In genomic region chr16:47492428-47493357, GRCh38 we compare ENCODE assay signal across 8 cellular contexts. TPM values are rescaled to one million over a fixed set of nuclear protein-coding genes. Genes with fewer than 3 reads are reported as not detected.
DNase-seq lines count a peak whose midpoint lies in the region; ATAC-seq, FAIRE-seq and TF ChIP-seq lines count a peak whose summit lies in the region.

No MANE protein-coding gene starts in this region.

- no peaks in the 10 kb centered on the region for H4K20me1 ChIP-seq in HepG2 (ENCODE audit: insufficient read depth, low read length)
- H4K20me1 ChIP-seq in neural progenitor cell (ENCODE audit: low read depth) = no peaks in the 10 kb centered on the region

- H3K4me1 ChIP-seq in HepG2 (ENCODE audit: insufficient read depth, low read length) (peaks cover 51% of the 10 kb centered on the region), tibial artery (peaks cover 0 to 31% (median 17%) of the 10 kb centered on the region in 4 donors), neural progenitor cell (peaks cover 4% of the 10 kb centered on the region)

- no peaks in the 10 kb centered on the region for H3F3A ChIP-seq in neural progenitor cell (ENCODE audit: low read depth)

- H3K27me3 ChIP-seq in HepG2 (ENCODE audit: control insufficient read depth in 1 of 2, insufficient read depth in 2 of 2, low read length in 2 of 2) (no peaks in the 10 kb centered on the region), tibial artery (no peaks in the 10 kb centered on the region), neural progenitor cell (no peaks in the 10 kb centered on the region)

- CTCF ChIA-PET in GM10248 (lab: Yijun Ruan, JAX) (interaction anchor here (0.7 to 2.0 kb wide), 7 partner anchors 13 to 350 kb away, joined by 3 to 7 read pairs (median 5); partner anchors contain the start of genes ITFG1, NETO2 and PHKB), HepG2 (lab: Yijun Ruan, JAX; ENCODE audit: low intra/inter-chr PET ratio, low total read pairs) (no interaction called here)

- no TSS peak for BruUV-seq in HepG2 (replicated peaks; lab: Mats Ljungman, UMichigan)

- peaks cover 38% of the 10 kb centered on the region for H3K79me2 ChIP-seq in HepG2 (ENCODE audit: insufficient read depth, low read length)
- peaks cover 26% of the 10 kb centered on the region for H3K79me2 ChIP-seq in neural progenitor cell (ENCODE audit: low read depth)

- H3K36me3 ChIP-seq in HepG2 (replicated peaks in 1 of 2; ENCODE audit: control insufficient read depth in 1 of 2, insufficient read depth in 2 of 2, low read length in 2 of 2) (peaks cover 0 to 5% of the 10 kb centered on the region in 2 experiments; a peak in 1 of 5 replicates), tibial artery (peaks cover under 1 to 4% (median 3%) of the 10 kb centered on the region in 3 donors), neural progenitor cell (peaks cover 15% of the 10 kb centered on the region)

- H3K4me3 ChIP-seq in HepG2 (replicated peaks in 1 of 3; ENCODE audit: insufficient read depth in 1 of 3, low read depth in 2 of 3, low read length in 3 of 3) (peak overlapping the region in 2 of 3 experiments; percentile 13 to 32; a peak in 2 of 6 replicates), tibial artery (peak overlapping the region; percentile 22 to 35), neural progenitor cell (no peak overlapping the region)

- intact Hi-C loops in HepG2 (cut with micrococcal nuclease; ENCODE audit: unreplicated experiment) = loop anchor here (1.0 to 5.0 kb wide), 2 partner anchors 15 to 45 kb away; no protein-coding TSS in a partner anchor
- intact Hi-C loops in tibial artery (cut with DNase I; ENCODE audit: low total_unique reads) = no loop called here

- H3K9ac ChIP-seq in HepG2 (ENCODE audit: insufficient read depth, low read depth, low read length) (no peak overlapping the region; the same call in 1 of the 2 replicates), neural progenitor cell (no peak overlapping the region)

- peak; percentile 53 for FAIRE-seq in HepG2 (lab: Jason Lieb, UNC)

- no peak for TF ChIP-seq CTCF in GM10248 (IDR thresholded peaks at IDR 0.05; ENCODE audit: control extremely low read depth, extremely low read depth, low read depth, missing control alignments)
- peak; percentile 33 for TF ChIP-seq CTCF in HepG2 (CRISPR knock-in tag; IDR thresholded peaks at IDR 0.05)
- TF ChIP-seq CTCF in tibial artery (IDR thresholded peaks at IDR 0.05) = no peak
- no peak for TF ChIP-seq CTCF in neural progenitor cell (IDR thresholded peaks at IDR 0.05)

- H3K4me2 ChIP-seq in HepG2 (ENCODE audit: low read depth, low read length) (peak overlapping the region; percentile 68), neural progenitor cell (no peak overlapping the region)

- H3K27ac Mint-ChIP-seq in activated naive CD8-positive, alpha-beta T cell treated with anti-CD3 and anti-CD28 coated beads for 36 hours = peak overlapping the region; percentile 72
- H3K27ac Mint-ChIP-seq in neural progenitor cell = no peak overlapping the region

- no peaks in the 10 kb centered on the region for H3K9me3 ChIP-seq in HepG2 (ENCODE audit: low read length)
- peaks cover 0 to 8% (median 0%) of the 10 kb centered on the region in 3 donors for H3K9me3 ChIP-seq in tibial artery
- H3K9me3 ChIP-seq in neural progenitor cell (ENCODE audit: low read depth) = peaks cover 23% of the 10 kb centered on the region

- peaks cover 32% of the 10 kb centered on the region for H3K9me3 Mint-ChIP-seq in activated naive CD8-positive, alpha-beta T cell treated with anti-CD3 and anti-CD28 coated beads for 36 hours
- H3K9me3 Mint-ChIP-seq in neural progenitor cell = peaks cover 16% of the 10 kb centered on the region

- peak; percentile 30; the same call in 1 of the 2 replicates for TF ChIP-seq RAD21 in HepG2 (CRISPR knock-in tag; IDR thresholded peaks at IDR 0.05)

- 62% methylated on average over 10 of the region's 10 CpGs for WGBS in HepG2 (ENCODE audit: low lambda C conversion rate)

- DNase-seq in GM10248 (ENCODE audit: extremely low spot score) (peak; percentile 62), HepG2 (ENCODE audit: low spot score) (peak; percentile 92), tibial artery (peak; percentile 80 to 92), neural progenitor cell (ENCODE audit: low spot score) (no peak), NCI-H2227 treated with DMSO at 0.1 percent for 48 hours (lab: John Stamatoyannopoulos, UW) (no peak)
- no peak for DNase-seq in activated naive CD8-positive, alpha-beta T cell treated with anti-CD3 and anti-CD28 coated beads for 36 hours

- POLR2A ChIA-PET in GM10248 (lab: Yijun Ruan, JAX) (no interaction called here), HepG2 (lab: Yijun Ruan, JAX) (interaction anchor here (0.6 to 3.4 kb wide), 4 partner anchors 11 to 78 kb away, joined by 3 to 23 read pairs (median 6); partner anchors contain the start of genes ITFG1 and PHKB)

- no peak for TF ChIP-seq EP300 in HepG2 (IDR thresholded peaks at IDR 0.05; ENCODE audit: low read depth in 2 of 2, low read length in 2 of 2)
- peak; percentile 56; the same call in 1 of the 2 replicates for TF ChIP-seq EP300 in HepG2 (CRISPR knock-in tag; IDR thresholded peaks at IDR 0.05; ENCODE audit: borderline replicate concordance)

- in situ Hi-C loops in HepG2 (cut with HindIII; ENCODE audit: extremely low pct_ligation_motif_present, low pct_unique_long_range_greater_than_20kb) = no loop called here

- ATAC-seq in GM19468 (IDR thresholded peaks at IDR 0.05; ENCODE audit: extremely low read depth, unreplicated experiment) (peak; percentile 88), HG03565 (IDR thresholded peaks at IDR 0.05; ENCODE audit: unreplicated experiment) (peak; percentile 68), HepG2 (peak; percentile 100)

- peak overlapping the region; percentile 65 for H3K27ac ChIP-seq in HepG2 (ENCODE audit: extremely low read length, insufficient read depth, low read length)
- H3K27ac ChIP-seq in tibial artery = peak overlapping the region; percentile 71 to 81
- H3K27ac ChIP-seq in neural progenitor cell = no peak overlapping the region

- no peaks in the 10 kb centered on the region for H3K27me3 Mint-ChIP-seq in activated naive CD8-positive, alpha-beta T cell treated with anti-CD3 and anti-CD28 coated beads for 36 hours
- no peaks in the 10 kb centered on the region for H3K27me3 Mint-ChIP-seq in neural progenitor cell (ENCODE audit: insufficient read depth, low read depth)

- H2AFZ ChIP-seq in HepG2 (ENCODE audit: low read length) = no peak overlapping the region
- H2AFZ ChIP-seq in neural progenitor cell (replicated peaks) = no peak overlapping the region

- peaks cover 17% of the 10 kb centered on the region for H3K4me1 Mint-ChIP-seq in activated naive CD8-positive, alpha-beta T cell treated with anti-CD3 and anti-CD28 coated beads for 36 hours
- H3K4me1 Mint-ChIP-seq in neural progenitor cell = peaks cover 8% of the 10 kb centered on the region

- peaks cover 49% of the 10 kb centered on the region for H3K36me3 Mint-ChIP-seq in activated naive CD8-positive, alpha-beta T cell treated with anti-CD3 and anti-CD28 coated beads for 36 hours
- H3K36me3 Mint-ChIP-seq in neural progenitor cell = peaks cover 9% of the 10 kb centered on the region

- no peak overlapping the region for H3K4me3 Mint-ChIP-seq in activated naive CD8-positive, alpha-beta T cell treated with anti-CD3 and anti-CD28 coated beads for 36 hours
- H3K4me3 Mint-ChIP-seq in neural progenitor cell = no peak overlapping the region

- peak; percentile 26 to 59; a peak in 3 of 4 replicates for TF ChIP-seq POLR2A in HepG2 (IDR thresholded peaks at IDR 0.05; ENCODE audit: insufficient read depth in 1 of 2, low read depth in 2 of 2, low read length in 2 of 2)

RNA-seq across cellular contexts. Expression of gene PHKB, which starts 31.6 kb away (rescaled TPM):
- 10 to 100 TPM; 18.2 to 20.2 TPM for total RNA-seq in activated naive CD8-positive, alpha-beta T cell treated with anti-CD3 and anti-CD28 coated beads for 36 hours
- 66.0 and 95.1 TPM in 2 replicates for total RNA-seq in HepG2 (2016; rRNA removed; fragmentation: Illumina TruSeq; extraction: Trizol)
- total RNA-seq in HepG2 (2016; cell fraction: cytosol; rRNA removed; fragmentation: Illumina TruSeq; extraction: Trizol; ENCODE audit: low read depth) = 200 and 220 TPM in 2 replicates
- total RNA-seq in HepG2 (2016; cell fraction: insoluble cytoplasmic fraction; rRNA removed; fragmentation: Illumina TruSeq; extraction: Trizol) = 58.0 and 93.2 TPM in 2 replicates
- total RNA-seq in HepG2 (2016; cell fraction: membrane; rRNA removed; fragmentation: Illumina TruSeq; extraction: Trizol) = 88.4 and 98.7 TPM in 2 replicates
- total RNA-seq in HepG2 (2016; cell fraction: nucleus; rRNA removed; fragmentation: Illumina TruSeq; extraction: Trizol) = 84.8 and 101 TPM in 2 replicates
- polyA plus RNA-seq in HepG2 (2011; rRNA removed) = 62.4 and 80.8 TPM in 2 replicates
- 25.3 and 40.2 TPM in 2 replicates for polyA plus RNA-seq in HepG2 (2011; cell fraction: cytosol; rRNA removed)
- polyA plus RNA-seq in HepG2 (2011; cell fraction: nucleus; rRNA removed) = 78.9 and 86.4 TPM in 2 replicates
- 46.4 and 75.5 TPM in 2 replicates for polyA plus RNA-seq in HepG2 (2012)
- polyA plus RNA-seq in HepG2 (2016; cell fraction: cytosol; fragmentation: Illumina TruSeq; extraction: Trizol; ENCODE audit: low read depth) = 9.5 and 12.2 TPM in 2 replicates
- 93.2 and 94.4 TPM in 2 replicates for polyA plus RNA-seq in HepG2 (2016; cell fraction: insoluble cytoplasmic fraction; fragmentation: Illumina TruSeq; extraction: Trizol; ENCODE audit: low read depth)
- 31.8 and 34.3 TPM in 2 replicates for polyA plus RNA-seq in HepG2 (2016; cell fraction: membrane; fragmentation: Illumina TruSeq; extraction: Trizol; ENCODE audit: low read depth)
- polyA plus RNA-seq in HepG2 (2016; cell fraction: nucleus; fragmentation: Illumina TruSeq; extraction: Trizol; ENCODE audit: insufficient read depth, low read depth) = 81.2 and 89.2 TPM in 2 replicates
- 88.9 and 99.3 TPM in 2 replicates for polyA minus RNA-seq in HepG2 (2011; rRNA and poly(A)+ RNA removed; ENCODE audit: low replicate concordance)
- 53.6 and 56.7 TPM in 2 replicates for polyA minus RNA-seq in HepG2 (2011; cell fraction: cytosol; rRNA and poly(A)+ RNA removed)
- polyA minus RNA-seq in HepG2 (2011; cell fraction: nucleus; rRNA and poly(A)+ RNA removed) = 321 and 334 TPM in 2 replicates
- total RNA-seq in neural progenitor cell (ENCODE audit: low replicate concordance) = 74.9 and 109 TPM in 2 replicates

RNA-seq across cellular contexts. Expression of gene ITFG1, which starts 31.8 kb away (rescaled TPM):
- 10 to 100 TPM; 19.5 to 20.5 TPM for total RNA-seq in activated naive CD8-positive, alpha-beta T cell treated with anti-CD3 and anti-CD28 coated beads for 36 hours
- total RNA-seq in HepG2 (2016; rRNA removed; fragmentation: Illumina TruSeq; extraction: Trizol) (43.7 and 74.5 TPM in 2 replicates), neural progenitor cell (ENCODE audit: low replicate concordance) (31.7 and 61.8 TPM in 2 replicates)
- total RNA-seq in HepG2 (2016; cell fraction: cytosol; rRNA removed; fragmentation: Illumina TruSeq; extraction: Trizol; ENCODE audit: low read depth) = 10.6 and 11.3 TPM in 2 replicates
- 41.6 and 78.2 TPM in 2 replicates for total RNA-seq in HepG2 (2016; cell fraction: insoluble cytoplasmic fraction; rRNA removed; fragmentation: Illumina TruSeq; extraction: Trizol)
- 28.3 and 33.2 TPM in 2 replicates for total RNA-seq in HepG2 (2016; cell fraction: membrane; rRNA removed; fragmentation: Illumina TruSeq; extraction: Trizol)
- total RNA-seq in HepG2 (2016; cell fraction: nucleus; rRNA removed; fragmentation: Illumina TruSeq; extraction: Trizol) = 99.8 and 112 TPM in 2 replicates
- polyA plus RNA-seq in HepG2 (2011; rRNA removed) = 129 and 150 TPM in 2 replicates
- polyA plus RNA-seq in HepG2 (2011; cell fraction: cytosol; rRNA removed) = 61.2 and 97.7 TPM in 2 replicates
- 18.9 and 25.5 TPM in 2 replicates for polyA plus RNA-seq in HepG2 (2011; cell fraction: nucleus; rRNA removed)
- polyA plus RNA-seq in HepG2 (2012) = 74.2 and 93.9 TPM in 2 replicates
- polyA plus RNA-seq in HepG2 (2016; cell fraction: cytosol; fragmentation: Illumina TruSeq; extraction: Trizol; ENCODE audit: low read depth) = 14.2 and 16.6 TPM in 2 replicates
- polyA plus RNA-seq in HepG2 (2016; cell fraction: insoluble cytoplasmic fraction; fragmentation: Illumina TruSeq; extraction: Trizol; ENCODE audit: low read depth) = 46.8 and 47.5 TPM in 2 replicates
- 26.3 and 29.6 TPM in 2 replicates for polyA plus RNA-seq in HepG2 (2016; cell fraction: membrane; fragmentation: Illumina TruSeq; extraction: Trizol; ENCODE audit: low read depth)
- polyA plus RNA-seq in HepG2 (2016; cell fraction: nucleus; fragmentation: Illumina TruSeq; extraction: Trizol; ENCODE audit: insufficient read depth, low read depth) = 109 and 116 TPM in 2 replicates
- polyA minus RNA-seq in HepG2 (2011; rRNA and poly(A)+ RNA removed; ENCODE audit: low replicate concordance) = 21.2 and 34.6 TPM in 2 replicates
- 38.5 and 42.1 TPM in 2 replicates for polyA minus RNA-seq in HepG2 (2011; cell fraction: cytosol; rRNA and poly(A)+ RNA removed)
- polyA minus RNA-seq in HepG2 (2011; cell fraction: nucleus; rRNA and poly(A)+ RNA removed) = 93.2 and 115 TPM in 2 replicates

Comparison
In these comparisons a context has a peak if more than half of its experiments do, and no peak if none do; other contexts are left out.
1. DNase-seq: peak in GM10248 (single experiment), HepG2 (single experiment) and tibial artery (2 of 2); none in activated naive CD8-positive, alpha-beta T cell treated with anti-CD3 and anti-CD28 coated beads for 36 hours (single experiment), neural progenitor cell (single experiment) and NCI-H2227 treated with DMSO at 0.1 percent for 48 hours (single experiment).
2. Peak in every context shown above with its lines, with median percentiles within 50 percentile points of each other: ATAC-seq.